In genomic region chr7:55085511-55086412, GRCh38 we compare ENCODE assay signal across 1 cellular context.
TF ChIP-seq lines count a peak whose summit lies in the region.

No MANE protein-coding gene starts in this region.

TF ChIP-seq in HCT116, 20 proteins besides CTCF, POLR2A, EP300 and RAD21 (continued from another document):
- TF ChIP-seq REST (IDR thresholded peaks at IDR 0.05; ENCODE audit: low read depth) = no peak
- TF ChIP-seq ATF3 (IDR thresholded peaks at IDR 0.05) = no peak
- TF ChIP-seq TCF7L2 (IDR thresholded peaks at IDR 0.05; ENCODE audit: borderline replicate concordance, extremely low read depth, insufficient read depth, insufficient read length) = no peak
- TF ChIP-seq ZNF274 (IDR thresholded peaks at IDR 0.05; ENCODE audit: low read depth, low read length) = no peak
- no peak for TF ChIP-seq EGR1 (IDR thresholded peaks at IDR 0.05; ENCODE audit: low read depth)
